ENCODE assay signal across 1 cellular context in the genomic region with DNA sequence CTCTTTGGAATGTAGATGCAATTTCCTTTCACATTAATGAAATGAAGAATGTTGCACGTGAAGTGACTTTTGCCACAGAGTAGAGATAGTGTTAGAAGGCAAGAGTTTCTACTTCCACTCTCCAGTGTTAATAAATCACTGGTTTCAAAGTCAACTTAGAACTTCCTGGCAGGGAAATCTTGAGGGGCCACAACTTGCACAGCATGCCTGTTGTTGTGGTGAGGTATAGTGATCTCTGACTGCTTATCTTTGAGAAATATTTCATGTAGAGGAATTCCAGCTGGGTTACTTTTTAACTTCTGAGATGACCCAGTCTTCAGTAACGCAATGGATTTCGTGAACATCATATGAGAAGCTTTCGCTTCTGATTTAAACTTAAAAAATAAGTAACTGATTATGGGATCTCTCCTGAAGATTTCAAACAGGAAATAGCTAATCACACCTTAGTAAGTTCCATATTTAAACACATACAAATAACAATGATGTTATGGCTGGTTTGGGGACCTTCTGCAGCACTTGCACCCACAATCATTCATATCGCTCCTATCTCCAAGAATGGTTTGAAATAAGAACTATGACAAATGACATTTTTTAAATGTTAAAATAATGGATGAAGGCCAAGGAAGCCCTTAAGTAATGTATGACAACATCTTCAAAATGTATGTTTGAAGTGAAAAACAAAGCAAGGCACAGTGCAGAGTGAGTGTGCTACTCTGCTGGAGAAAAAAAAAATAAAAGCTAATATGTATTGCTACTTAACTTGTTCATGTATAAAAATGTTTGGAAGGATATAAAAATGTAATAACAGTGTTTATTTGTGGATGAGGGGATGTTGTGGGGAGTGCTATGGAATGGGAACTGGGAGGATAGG.
TF ChIP-seq lines count a peak whose summit lies in the region.

No MANE protein-coding gene starts in this region.

TF ChIP-seq in HepG2, 621 proteins besides CTCF, POLR2A, EP300 and RAD21 (continued from another document):
- TF ChIP-seq, protein P1, sequence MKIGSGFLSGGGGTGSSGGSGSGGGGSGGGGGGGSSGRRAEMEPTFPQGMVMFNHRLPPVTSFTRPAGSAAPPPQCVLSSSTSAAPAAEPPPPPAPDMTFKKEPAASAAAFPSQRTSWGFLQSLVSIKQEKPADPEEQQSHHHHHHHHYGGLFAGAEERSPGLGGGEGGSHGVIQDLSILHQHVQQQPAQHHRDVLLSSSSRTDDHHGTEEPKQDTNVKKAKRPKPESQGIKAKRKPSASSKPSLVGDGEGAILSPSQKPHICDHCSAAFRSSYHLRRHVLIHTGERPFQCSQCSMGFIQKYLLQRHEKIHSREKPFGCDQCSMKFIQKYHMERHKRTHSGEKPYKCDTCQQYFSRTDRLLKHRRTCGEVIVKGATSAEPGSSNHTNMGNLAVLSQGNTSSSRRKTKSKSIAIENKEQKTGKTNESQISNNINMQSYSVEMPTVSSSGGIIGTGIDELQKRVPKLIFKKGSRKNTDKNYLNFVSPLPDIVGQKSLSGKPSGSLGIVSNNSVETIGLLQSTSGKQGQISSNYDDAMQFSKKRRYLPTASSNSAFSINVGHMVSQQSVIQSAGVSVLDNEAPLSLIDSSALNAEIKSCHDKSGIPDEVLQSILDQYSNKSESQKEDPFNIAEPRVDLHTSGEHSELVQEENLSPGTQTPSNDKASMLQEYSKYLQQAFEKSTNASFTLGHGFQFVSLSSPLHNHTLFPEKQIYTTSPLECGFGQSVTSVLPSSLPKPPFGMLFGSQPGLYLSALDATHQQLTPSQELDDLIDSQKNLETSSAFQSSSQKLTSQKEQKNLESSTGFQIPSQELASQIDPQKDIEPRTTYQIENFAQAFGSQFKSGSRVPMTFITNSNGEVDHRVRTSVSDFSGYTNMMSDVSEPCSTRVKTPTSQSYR (CRISPR knock-in tag; IDR thresholded peaks at IDR 0.05; ENCODE audit: borderline replicate concordance), result no peak
- TF ChIP-seq ARID2 (CRISPR knock-in tag; IDR thresholded peaks at IDR 0.05; ENCODE audit: borderline replicate concordance) (peak; percentile 64; the same call in 1 of the 2 replicates), ZNF788 (CRISPR knock-in tag; IDR thresholded peaks at IDR 0.05; ENCODE audit: borderline replicate concordance) (no peak), GATAD2A (CRISPR knock-in tag; IDR thresholded peaks at IDR 0.05) (peak; percentile 74), CC2D1A (CRISPR knock-in tag; IDR thresholded peaks at IDR 0.05) (no peak), ZNF547 (CRISPR knock-in tag; IDR thresholded peaks at IDR 0.05) (no peak), MEF2D (CRISPR knock-in tag; IDR thresholded peaks at IDR 0.05) (0 out of 2 replicates have a peak, but pooled peaks have one; percentile 7), FOSL2 (CRISPR knock-in tag; IDR thresholded peaks at IDR 0.05) (peak; percentile 34; the same call in 1 of the 2 replicates)
